ENCODE assay signal across 23 cellular contexts in genomic region chr14:38175658-38176057, GRCh38. TPM values are rescaled to one million over a fixed set of nuclear protein-coding genes. Genes with fewer than 3 reads are reported as not detected.
"Had no signal": no experiment of that assay in that cellular context is flagged by ENCODE, and none has a peak within 500 bp of the region (broad histone marks: within the 10 kb centered on the region; RNA-seq: fewer than 3 reads in every experiment).

No MANE protein-coding gene starts in this region.

- H3K27ac ChIP-seq: RWPE1, SJCRH30 had no signal

- DNase-seq: IMR-90, Kasumi-1, KG1, MM.1S, NCI-H1092 treated with DMSO at 0.1 percent for 48 hours, NCI-H1436, NCI-H187, NCI-H2029, NCI-H2081 treated with DMSO at 0.1 percent for 48 hours, NCI-H2171, NCI-H226, NCI-H510A, NCI-H524 treated with DMSO at 0.1 percent for 48 hours, NCI-H69, NCI-H774, PC-3, SHP77, SJCRH30 had no signal

- H3K4me3 ChIP-seq: SJCRH30 had no signal

- ATAC-seq: HepG2, Panc1, PC-3, SK-N-SH treated with all-trans-retinoic acid at 6 μM for 48 hours had no signal

- H3K36me3 ChIP-seq: SJCRH30 had no signal

- H3K27me3 ChIP-seq: SJCRH30 had no signal

- FAIRE-seq: HepG2 had no signal

- H3K4me1 ChIP-seq: SJCRH30 had no signal

- H3K9me3 ChIP-seq: SJCRH30 had no signal

RNA-seq across cellular contexts. Expression of gene SSTR1, which starts 32.0 kb away (rescaled TPM):
- total RNA-seq: HT1080, SJCRH30 had no signal
